Comparison of ENCODE assay signal across 29 cellular contexts in genomic region chr13:100096526-100096925, GRCh38.
"Had no signal": no experiment of that assay in that cellular context is flagged by ENCODE, and none has a peak within 500 bp of the region (broad histone marks: within the 10 kb centered on the region; RNA-seq: fewer than 3 reads in every experiment).

No MANE protein-coding gene starts in this region.

- H3K9me3 Mint-ChIP-seq: dendritic cell treated with granulocyte-macrophage colony-stimulating factor and Interleukin-4, amounts not matched to agents 40 ng/mL and 50 ng/mL, for 4 days; natural killer cell treated with Interleukin-12 subunit alpha and Interleukin-12 subunit beta and Interleukin-15 and Interleukin-18, amount 100 ng/mL, for 72 hours; stimulated activated memory B cell treated with anti-CD40 and anti-IgM and Interleukin-4, amounts not matched to agents 10 μg/mL and 1 μg/mL and 100 μg/mL, for 72 hours had no signal

- H3K36me3 ChIP-seq: colonic mucosa, neutrophil, right atrium auricular region, sigmoid colon had no signal

- H3K9me3 ChIP-seq: colonic mucosa, esophagus squamous epithelium, mucosa of descending colon, neutrophil, right atrium auricular region, sigmoid colon, testis, tibial artery had no signal

- H3K4me3 ChIP-seq: colonic mucosa, esophagus squamous epithelium, lung, mucosa of descending colon, right atrium auricular region, sigmoid colon, testis, tibial artery had no signal

- H2AFZ ChIP-seq: parathyroid adenoma had no signal

- H3K27ac Mint-ChIP-seq: dendritic cell treated with granulocyte-macrophage colony-stimulating factor and Interleukin-4, amounts not matched to agents 40 ng/mL and 50 ng/mL, for 4 days; mesothelial cell of epicardium; naive B cell; natural killer cell treated with Interleukin-12 subunit alpha and Interleukin-12 subunit beta and Interleukin-15 and Interleukin-18, amount 100 ng/mL, for 72 hours; progenitor cell of endocrine pancreas; stimulated activated memory B cell treated with anti-CD40 and anti-IgM and Interleukin-4, amounts not matched to agents 10 μg/mL and 1 μg/mL and 100 μg/mL, for 72 hours; type B pancreatic cell had no signal

- H3K27me3 Mint-ChIP-seq: dendritic cell treated with granulocyte-macrophage colony-stimulating factor and Interleukin-4, amounts not matched to agents 40 ng/mL and 50 ng/mL, for 4 days; naive B cell; natural killer cell treated with Interleukin-12 subunit alpha and Interleukin-12 subunit beta and Interleukin-15 and Interleukin-18, amount 100 ng/mL, for 72 hours; progenitor cell of endocrine pancreas; stimulated activated memory B cell treated with anti-CD40 and anti-IgM and Interleukin-4, amounts not matched to agents 10 μg/mL and 1 μg/mL and 100 μg/mL, for 72 hours; type B pancreatic cell had no signal

- H3K4me1 ChIP-seq: colonic mucosa had no signal

- DNase-seq: colonic mucosa; effector memory CD4-positive, alpha-beta T cell; erythroblast; esophagus squamous epithelium; hypothalamus; left ventricle myocardium superior; mesenchymal stem cell; mucosa of descending colon; naive B cell; sigmoid colon; stimulated activated CD4-positive, alpha-beta T cell treated with anti-CD3 and anti-CD28 coated beads, Interleukin-4, amount 100 ng/mL, for 4 hours; stimulated activated naive CD8-positive, alpha-beta T cell treated with anti-CD3 and anti-CD28 coated beads, Interleukin-15, Interleukin-2, amounts not matched to agents 100 U/mL and 50 U/mL, for 24 hours; substantia nigra; testis; tibial artery had no signal

- FAIRE-seq: endometrium, frontal cortex, keratinocyte had no signal

- H3K36me3 Mint-ChIP-seq: naive B cell; natural killer cell treated with Interleukin-12 subunit alpha and Interleukin-12 subunit beta and Interleukin-15 and Interleukin-18, amount 100 ng/mL, for 72 hours had no signal

- H3K27me3 ChIP-seq: colonic mucosa, esophagus squamous epithelium, right atrium auricular region, sigmoid colon, testis, tibial artery had no signal

- H3K4me3 Mint-ChIP-seq: dendritic cell treated with granulocyte-macrophage colony-stimulating factor and Interleukin-4, amounts not matched to agents 40 ng/mL and 50 ng/mL, for 4 days; mesothelial cell of epicardium; naive B cell; natural killer cell treated with Interleukin-12 subunit alpha and Interleukin-12 subunit beta and Interleukin-15 and Interleukin-18, amount 100 ng/mL, for 72 hours; neural crest cell; stimulated activated memory B cell treated with anti-CD40 and anti-IgM and Interleukin-4, amounts not matched to agents 10 μg/mL and 1 μg/mL and 100 μg/mL, for 72 hours; type B pancreatic cell had no signal

- H3K9ac ChIP-seq: parathyroid adenoma had no signal

- H3K27ac ChIP-seq: colonic mucosa, esophagus squamous epithelium, neutrophil, parathyroid adenoma, right atrium auricular region, sigmoid colon, testis, tibial artery had no signal
